Comparison of ENCODE assay signal across 1 cellular context in the genomic region with DNA sequence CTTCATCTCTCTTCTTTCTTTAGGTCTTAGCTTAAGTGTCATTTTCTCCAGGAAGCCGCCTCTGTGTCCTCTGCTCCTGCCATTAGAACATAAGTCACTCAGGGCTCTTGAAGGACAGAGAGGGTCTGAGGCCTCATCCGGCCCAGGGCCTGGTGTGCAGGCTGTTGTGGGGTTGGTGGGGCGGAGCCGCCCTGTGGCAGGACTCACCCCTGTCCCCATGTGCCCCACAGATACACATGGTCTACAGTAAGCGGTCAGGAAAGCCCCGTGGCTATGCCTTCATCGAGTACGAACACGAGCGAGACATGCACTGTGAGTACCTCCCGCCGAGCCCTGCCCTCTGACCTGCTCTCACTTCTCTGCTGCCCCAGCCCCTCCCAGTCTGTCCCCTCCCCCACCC.
TF ChIP-seq lines count a peak whose summit lies in the region.

No MANE protein-coding gene starts in this region.

TF ChIP-seq in WTC11, 78 proteins besides CTCF, POLR2A, EP300 and RAD21 (continued from another document):
- TF ChIP-seq, protein P1, sequence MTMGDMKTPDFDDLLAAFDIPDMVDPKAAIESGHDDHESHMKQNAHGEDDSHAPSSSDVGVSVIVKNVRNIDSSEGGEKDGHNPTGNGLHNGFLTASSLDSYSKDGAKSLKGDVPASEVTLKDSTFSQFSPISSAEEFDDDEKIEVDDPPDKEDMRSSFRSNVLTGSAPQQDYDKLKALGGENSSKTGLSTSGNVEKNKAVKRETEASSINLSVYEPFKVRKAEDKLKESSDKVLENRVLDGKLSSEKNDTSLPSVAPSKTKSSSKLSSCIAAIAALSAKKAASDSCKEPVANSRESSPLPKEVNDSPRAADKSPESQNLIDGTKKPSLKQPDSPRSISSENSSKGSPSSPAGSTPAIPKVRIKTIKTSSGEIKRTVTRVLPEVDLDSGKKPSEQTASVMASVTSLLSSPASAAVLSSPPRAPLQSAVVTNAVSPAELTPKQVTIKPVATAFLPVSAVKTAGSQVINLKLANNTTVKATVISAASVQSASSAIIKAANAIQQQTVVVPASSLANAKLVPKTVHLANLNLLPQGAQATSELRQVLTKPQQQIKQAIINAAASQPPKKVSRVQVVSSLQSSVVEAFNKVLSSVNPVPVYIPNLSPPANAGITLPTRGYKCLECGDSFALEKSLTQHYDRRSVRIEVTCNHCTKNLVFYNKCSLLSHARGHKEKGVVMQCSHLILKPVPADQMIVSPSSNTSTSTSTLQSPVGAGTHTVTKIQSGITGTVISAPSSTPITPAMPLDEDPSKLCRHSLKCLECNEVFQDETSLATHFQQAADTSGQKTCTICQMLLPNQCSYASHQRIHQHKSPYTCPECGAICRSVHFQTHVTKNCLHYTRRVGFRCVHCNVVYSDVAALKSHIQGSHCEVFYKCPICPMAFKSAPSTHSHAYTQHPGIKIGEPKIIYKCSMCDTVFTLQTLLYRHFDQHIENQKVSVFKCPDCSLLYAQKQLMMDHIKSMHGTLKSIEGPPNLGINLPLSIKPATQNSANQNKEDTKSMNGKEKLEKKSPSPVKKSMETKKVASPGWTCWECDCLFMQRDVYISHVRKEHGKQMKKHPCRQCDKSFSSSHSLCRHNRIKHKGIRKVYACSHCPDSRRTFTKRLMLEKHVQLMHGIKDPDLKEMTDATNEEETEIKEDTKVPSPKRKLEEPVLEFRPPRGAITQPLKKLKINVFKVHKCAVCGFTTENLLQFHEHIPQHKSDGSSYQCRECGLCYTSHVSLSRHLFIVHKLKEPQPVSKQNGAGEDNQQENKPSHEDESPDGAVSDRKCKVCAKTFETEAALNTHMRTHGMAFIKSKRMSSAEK (CRISPR knock-in tag; IDR thresholded peaks at IDR 0.05; ENCODE audit: borderline replicate concordance), result no peak
